In the genomic region with DNA sequence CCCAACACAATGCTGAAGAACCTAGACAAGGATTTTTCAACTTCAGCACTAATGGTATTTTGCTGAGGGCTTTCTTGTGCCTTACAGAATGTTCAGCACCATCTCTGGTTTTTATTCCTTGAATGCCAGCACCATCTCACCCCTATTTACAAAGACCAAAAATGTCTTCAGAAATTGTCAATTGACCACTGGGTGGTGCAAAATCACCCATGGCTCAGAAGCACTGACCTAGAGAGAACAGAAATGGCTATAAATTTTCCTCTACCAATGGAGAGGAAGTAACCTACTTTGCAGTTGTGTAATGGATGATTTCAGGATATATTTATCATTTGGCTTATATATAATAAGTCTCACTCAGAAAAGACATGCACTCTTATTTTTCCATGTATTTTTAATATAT, we compare ENCODE assay signal across 10 cellular contexts.
DNase-seq lines count a peak whose midpoint lies in the region; ATAC-seq, FAIRE-seq and TF ChIP-seq lines count a peak whose summit lies in the region.
"Had no signal": no experiment of that assay in that cellular context is flagged by ENCODE, and none has a peak within 500 bp of the region (broad histone marks: within the 10 kb centered on the region; RNA-seq: fewer than 3 reads in every experiment).

No MANE protein-coding gene starts in this region.

- CTCF ChIA-PET in A549 (lab: Yijun Ruan, JAX) = interaction anchor here (1.4 kb wide), 1 partner anchor 374 kb away, joined by 6 read pairs; no protein-coding TSS in a partner anchor
- CTCF ChIA-PET in CD8-positive, alpha-beta memory T cell (lab: Charles Lee) = no interaction called here

- ATAC-seq in A549 (peak in 1 of 2 experiments; percentile 44; a peak in 1 of 6 replicates), GM18868 (IDR thresholded peaks at IDR 0.05; ENCODE audit: unreplicated experiment) (peak; percentile 61)

- no peaks in the 10 kb centered on the region for H3K9me3 Mint-ChIP-seq in activated T-helper 1 cell treated with anti-CD3 and anti-CD28 coated beads, Interleukin-12 subunit alpha, Interleukin-12 subunit beta, Interleukin-2, Interleukin-4 antibody, amounts not matched to agents 30 ng/mL and 10 ng/mL and 1 ng/mL, durations not matched to agents 14 hours and 24 hours and 36 hours
- peaks cover 6 to 23% (median 9%) of the 10 kb centered on the region in 6 donors for H3K9me3 Mint-ChIP-seq in immature natural killer cell
- peaks cover 0 to 9% (median 2%) of the 10 kb centered on the region in 5 donors for H3K9me3 Mint-ChIP-seq in CD8-positive, alpha-beta memory T cell

- 0 out of 5 replicates have a peak, but pooled peaks of 1 of the 2 experiments have one; percentile 20 for TF ChIP-seq RAD21 in A549 (conservative IDR thresholded peaks at IDR 0.05 in 1 of 2, IDR thresholded peaks at IDR 0.05 in 1 of 2)

- TF ChIP-seq POLR2A in A549 (IDR thresholded peaks at IDR 0.05; ENCODE audit: low read length) = no peak

- H3K4me3 Mint-ChIP-seq in activated T-helper 1 cell treated with anti-CD3 and anti-CD28 coated beads, Interleukin-12 subunit alpha, Interleukin-12 subunit beta, Interleukin-2, Interleukin-4 antibody, amounts not matched to agents 30 ng/mL and 10 ng/mL and 1 ng/mL, durations not matched to agents 14 hours and 24 hours and 36 hours = no peak overlapping the region
- H3K4me3 Mint-ChIP-seq in immature natural killer cell = no peak overlapping the region
- H3K4me3 Mint-ChIP-seq in CD8-positive, alpha-beta memory T cell = no peak overlapping the region

- H3K36me3 Mint-ChIP-seq in activated T-helper 1 cell treated with anti-CD3 and anti-CD28 coated beads, Interleukin-12 subunit alpha, Interleukin-12 subunit beta, Interleukin-2, Interleukin-4 antibody, amounts not matched to agents 30 ng/mL and 10 ng/mL and 1 ng/mL, durations not matched to agents 14 hours and 24 hours and 36 hours (ENCODE audit: low read depth) = no peaks in the 10 kb centered on the region
- H3K36me3 Mint-ChIP-seq in immature natural killer cell = no peaks in the 10 kb centered on the region
- no peaks in the 10 kb centered on the region for H3K36me3 Mint-ChIP-seq in CD8-positive, alpha-beta memory T cell

- TF ChIP-seq EP300 in A549 (IDR thresholded peaks at IDR 0.05) = no peak

- no peaks in the 10 kb centered on the region for H3K36me3 ChIP-seq in CD8-positive, alpha-beta memory T cell (ENCODE audit: insufficient read depth, low read length)

- H3K27ac ChIP-seq in A549 = no peak overlapping the region
- H3K27ac ChIP-seq in CD8-positive, alpha-beta memory T cell (ENCODE audit: low read depth, low read length) = no peak overlapping the region

- DNase-seq in A549 (ENCODE audit: low read depth in 1 of 2, low spot score in 1 of 2) (peak in 1 of 2 experiments; percentile 10), NCI-H748 treated with DMSO at 0.1 percent for 48 hours (lab: John Stamatoyannopoulos, UW) (peak; percentile 17), fibroblast of mammary gland (ENCODE audit: low read depth) (peak; percentile 37), HPDE6-E6E7 (ENCODE audit: extremely low spot score) (no peak), immature natural killer cell (no peak)
- DNase-seq in activated T-helper 1 cell treated with anti-CD3 and anti-CD28 coated beads, Interleukin-12 subunit alpha, Interleukin-12 subunit beta, Interleukin-2, Interleukin-4 antibody, amounts not matched to agents 30 ng/mL and 10 ng/mL and 1 ng/mL, durations not matched to agents 14 hours and 24 hours and 36 hours (ENCODE audit: low spot score) = no peak
- no peak for DNase-seq in CD8-positive, alpha-beta memory T cell
- DNase-seq: activated CD4-positive, alpha-beta T cell treated with anti-CD3 and anti-CD28 coated beads for 1 hour had no signal

- no peak for FAIRE-seq in A549 (lab: Jason Lieb, UNC)
- FAIRE-seq: colon had no signal

- no peaks in the 10 kb centered on the region for H3K27me3 ChIP-seq in CD8-positive, alpha-beta memory T cell (ENCODE audit: insufficient read depth, low read length, poor library complexity, severe bottlenecking)

- POLR2A ChIA-PET in A549 (lab: Yijun Ruan, JAX) = no interaction called here
- POLR2A ChIA-PET in CD8-positive, alpha-beta memory T cell (lab: Charles Lee) = no interaction called here

- H3K4me1 Mint-ChIP-seq in activated T-helper 1 cell treated with anti-CD3 and anti-CD28 coated beads, Interleukin-12 subunit alpha, Interleukin-12 subunit beta, Interleukin-2, Interleukin-4 antibody, amounts not matched to agents 30 ng/mL and 10 ng/mL and 1 ng/mL, durations not matched to agents 14 hours and 24 hours and 36 hours (ENCODE audit: low read depth) = no peaks in the 10 kb centered on the region
- H3K4me1 Mint-ChIP-seq in immature natural killer cell = no peaks in the 10 kb centered on the region
- H3K4me1 Mint-ChIP-seq in CD8-positive, alpha-beta memory T cell = no peaks in the 10 kb centered on the region

- TF ChIP-seq CTCF in A549 (IDR thresholded peaks at IDR 0.05) = peak; percentile 21; the same call in 2 of the 3 replicates
- TF ChIP-seq CTCF in fibroblast of mammary gland (conservative IDR thresholded peaks at IDR 0.05; ENCODE audit: control insufficient read depth, insufficient read depth, low read depth, low read length) = peak; percentile 29

- H3K9me3 ChIP-seq in A549 = no peaks in the 10 kb centered on the region
- no peaks in the 10 kb centered on the region for H3K9me3 ChIP-seq in CD8-positive, alpha-beta memory T cell (ENCODE audit: low read length)

- H3K27ac Mint-ChIP-seq in activated T-helper 1 cell treated with anti-CD3 and anti-CD28 coated beads, Interleukin-12 subunit alpha, Interleukin-12 subunit beta, Interleukin-2, Interleukin-4 antibody, amounts not matched to agents 30 ng/mL and 10 ng/mL and 1 ng/mL, durations not matched to agents 14 hours and 24 hours and 36 hours = no peak overlapping the region
- H3K27ac Mint-ChIP-seq in immature natural killer cell = no peak overlapping the region
- H3K27ac Mint-ChIP-seq in CD8-positive, alpha-beta memory T cell = no peak overlapping the region

- intact Hi-C loops in activated T-helper 1 cell treated with anti-CD3 and anti-CD28 coated beads, Interleukin-12 subunit alpha, Interleukin-12 subunit beta, Interleukin-2, Interleukin-4 antibody, amounts not matched to agents 30 ng/mL and 10 ng/mL and 1 ng/mL, durations not matched to agents 14 hours and 24 hours and 36 hours (cut with micrococcal nuclease) = no loop called here

- no peak overlapping the region for H3K4me2 ChIP-seq in A549

- no peaks in the 10 kb centered on the region for H3K27me3 Mint-ChIP-seq in activated T-helper 1 cell treated with anti-CD3 and anti-CD28 coated beads, Interleukin-12 subunit alpha, Interleukin-12 subunit beta, Interleukin-2, Interleukin-4 antibody, amounts not matched to agents 30 ng/mL and 10 ng/mL and 1 ng/mL, durations not matched to agents 14 hours and 24 hours and 36 hours (ENCODE audit: insufficient read depth)
- peaks cover 0 to 2% (median 0%) of the 10 kb centered on the region in 3 donors for H3K27me3 Mint-ChIP-seq in immature natural killer cell (ENCODE audit: low read depth in 3 of 3)
- peaks cover 0 to 1% of the 10 kb centered on the region in 2 donors for H3K27me3 Mint-ChIP-seq in CD8-positive, alpha-beta memory T cell

- H3K4me1 ChIP-seq in A549 = no peaks in the 10 kb centered on the region
- H3K4me1 ChIP-seq in CD8-positive, alpha-beta memory T cell (ENCODE audit: insufficient read depth, low read length) = no peaks in the 10 kb centered on the region

- H3K4me3 ChIP-seq in A549 (no peak overlapping the region), fibroblast of mammary gland (ENCODE audit: control insufficient read depth, low read depth, low read length) (no peak overlapping the region)
- no peak overlapping the region for H3K4me3 ChIP-seq in CD8-positive, alpha-beta memory T cell (ENCODE audit: low read length)

TF ChIP-seq in A549, 52 proteins besides CTCF, POLR2A, EP300 and RAD21:
- TF ChIP-seq FOSL2 (IDR thresholded peaks at IDR 0.05) = no peak
- TF ChIP-seq FOSL2 (CRISPR knock-in tag; IDR thresholded peaks at IDR 0.05) = no peak
- peak; percentile 37; the same call in 1 of the 3 replicates for TF ChIP-seq SMC3 (IDR thresholded peaks at IDR 0.05)

Comparison
In these comparisons a context has a peak if more than half of its experiments do, and no peak if none do; other contexts are left out.
1. DNase-seq: peak in NCI-H748 treated with DMSO at 0.1 percent for 48 hours (single experiment) and fibroblast of mammary gland (single experiment); none in HPDE6-E6E7 (single experiment), activated T-helper 1 cell treated with anti-CD3 and anti-CD28 coated beads, Interleukin-12 subunit alpha, Interleukin-12 subunit beta, Interleukin-2, Interleukin-4 antibody, amounts not matched to agents 30 ng/mL and 10 ng/mL and 1 ng/mL, durations not matched to agents 14 hours and 24 hours and 36 hours (single experiment), immature natural killer cell (0 of 3) and CD8-positive, alpha-beta memory T cell (0 of 5).